18 cellular contexts compared by ENCODE assay signal in the genomic region with DNA sequence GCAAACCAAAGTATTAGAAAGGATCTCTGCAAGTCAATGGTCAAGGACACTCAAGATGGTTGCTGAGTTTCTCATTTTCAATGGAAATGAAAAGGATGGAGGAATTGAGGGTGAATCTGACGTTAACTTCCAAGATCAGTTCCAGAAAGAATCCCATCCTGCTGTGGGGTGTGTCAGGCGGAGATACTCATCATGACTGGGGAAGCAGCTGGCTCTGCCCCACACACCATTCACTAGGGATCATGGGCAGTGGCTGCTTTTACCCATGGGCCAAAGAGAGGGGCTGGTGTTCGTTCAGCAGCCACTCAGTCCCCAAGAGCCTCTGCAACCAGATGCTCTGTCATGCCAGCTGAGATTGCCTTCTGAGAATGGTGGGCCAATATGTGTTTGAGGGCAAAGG.
"Had no signal": no experiment of that assay in that cellular context is flagged by ENCODE, and none has a peak within 500 bp of the region (broad histone marks: within the 10 kb centered on the region; RNA-seq: fewer than 3 reads in every experiment).

No MANE protein-coding gene starts in this region.

- DNase-seq: central memory CD4-positive, alpha-beta T cell; dorsolateral prefrontal cortex; effector CD8-positive, alpha-beta T cell; immature natural killer cell; left ventricle myocardium inferior; lower lobe of right lung; mesendoderm; naive B cell; posterior cingulate gyrus; sigmoid colon; small intestine; stimulated activated CD4-positive, alpha-beta T cell treated with anti-CD3 and anti-CD28 coated beads, Interleukin-12 subunit alpha, Interleukin-12 subunit beta, amount 100 ng/mL, for 4 hours; stimulated activated naive CD4-positive, alpha-beta T cell treated with Interleukin-2 at 50 U/mL for 16 hours; thyroid gland; upper lobe of left lung had no signal

- H3K27me3 ChIP-seq: dorsolateral prefrontal cortex, right atrium auricular region, sigmoid colon, thyroid gland, upper lobe of left lung had no signal

- H3K4me3 ChIP-seq: coronary artery, dorsolateral prefrontal cortex, left ventricle myocardium inferior, lower lobe of right lung, right atrium auricular region, sigmoid colon, thyroid gland, upper lobe of left lung had no signal

- H3K9me3 ChIP-seq: left ventricle myocardium inferior, lower lobe of right lung, right atrium auricular region, sigmoid colon, thyroid gland, upper lobe of left lung had no signal

- H3K27ac Mint-ChIP-seq: immature natural killer cell had no signal

- H3K4me1 ChIP-seq: lower lobe of right lung, thyroid gland had no signal

- H3K4me1 Mint-ChIP-seq: immature natural killer cell had no signal

- ATAC-seq: lower lobe of right lung had no signal

- H3K36me3 Mint-ChIP-seq: immature natural killer cell, naive B cell had no signal

- H3K36me3 ChIP-seq: left ventricle myocardium inferior, lower lobe of right lung, right atrium auricular region, sigmoid colon, thyroid gland, upper lobe of left lung had no signal

- H3K4me3 Mint-ChIP-seq: immature natural killer cell, naive B cell, nephron had no signal

- H3K9me3 Mint-ChIP-seq: immature natural killer cell, nephron had no signal

- H3K27ac ChIP-seq: coronary artery, left ventricle myocardium inferior, lower lobe of right lung, right atrium auricular region had no signal
